In the genomic region with DNA sequence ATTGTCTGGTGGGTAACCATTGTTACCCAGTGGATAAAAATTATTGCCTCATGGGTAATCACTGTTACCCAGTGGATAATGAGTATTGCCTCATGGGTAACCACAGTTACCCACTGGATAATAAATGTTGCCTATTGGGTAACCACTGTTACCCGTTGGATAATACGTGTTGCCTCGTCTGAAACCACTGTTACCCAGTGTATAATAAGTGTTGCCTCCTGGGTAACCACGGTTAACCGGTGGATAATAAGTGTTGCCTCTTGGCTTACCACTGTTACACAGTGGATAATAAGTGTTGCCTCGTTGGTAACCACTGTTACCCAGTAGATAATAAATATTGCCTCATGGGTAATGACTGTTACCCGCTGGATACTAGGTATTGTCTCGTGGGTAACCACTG, we compare ENCODE assay signal across 28 cellular contexts. TPM values are rescaled to one million over a fixed set of nuclear protein-coding genes. Genes with fewer than 3 reads are reported as not detected.
"Had no signal": no experiment of that assay in that cellular context is flagged by ENCODE, and none has a peak within 500 bp of the region (broad histone marks: within the 10 kb centered on the region; RNA-seq: fewer than 3 reads in every experiment).

No MANE protein-coding gene starts in this region.

- H3K4me3 Mint-ChIP-seq: T-cell had no signal

- H3K27me3 ChIP-seq: MG63, SJSA1 had no signal

- H3K4me1 Mint-ChIP-seq: T-cell had no signal

- H3K4me1 ChIP-seq: SJSA1 had no signal

- H3K27ac ChIP-seq: SJSA1, SK-N-MC had no signal

- H3K27me3 Mint-ChIP-seq: T-cell had no signal

- H3K36me3 ChIP-seq: MG63, SJSA1 had no signal

- DNase-seq: IMR-90, Karpas-422, KG1, MG63, NCI-H1092, NCI-H1105 treated with DMSO at 0.1 percent for 48 hours, NCI-H1417 treated with DMSO at 0.1 percent for 48 hours, NCI-H146, NCI-H1694 treated with DMSO at 0.1 percent for 48 hours, NCI-H1930, NCI-H2081, NCI-H2107, NCI-H2171, NCI-H226, NCI-H446, NCI-H510A, NCI-H524 treated with DMSO at 0.1 percent for 48 hours, NCI-H69, NCI-H774, Right ventricle myocardium superior, RPMI8226, SIG-M5, T-cell had no signal

- H3K9me3 ChIP-seq: MG63, SJSA1 had no signal

- ATAC-seq: HepG2, T-cell had no signal

- FAIRE-seq: HepG2, RCC 7860 had no signal

- H3K36me3 Mint-ChIP-seq: T-cell had no signal

- H3K4me3 ChIP-seq: MG63, SJSA1, SK-N-MC had no signal

- H3K27ac Mint-ChIP-seq: T-cell had no signal

RNA-seq across cellular contexts. Expression of gene NXPE4, which starts 20.9 kb away (rescaled TPM):
- total RNA-seq: HepG2, HT1080, IMR-90, Right ventricle myocardium superior, SJSA1, T-cell had no signal
- polyA plus RNA-seq: HepG2, IMR-90 had no signal

RNA-seq across cellular contexts. Expression of gene NXPE1, which starts 56.8 kb away (rescaled TPM):
- total RNA-seq: HepG2, HT1080, IMR-90, Right ventricle myocardium superior, SJSA1, T-cell had no signal
- polyA plus RNA-seq: HepG2, IMR-90 had no signal
